14 cellular contexts compared by ENCODE assay signal in the genomic region with DNA sequence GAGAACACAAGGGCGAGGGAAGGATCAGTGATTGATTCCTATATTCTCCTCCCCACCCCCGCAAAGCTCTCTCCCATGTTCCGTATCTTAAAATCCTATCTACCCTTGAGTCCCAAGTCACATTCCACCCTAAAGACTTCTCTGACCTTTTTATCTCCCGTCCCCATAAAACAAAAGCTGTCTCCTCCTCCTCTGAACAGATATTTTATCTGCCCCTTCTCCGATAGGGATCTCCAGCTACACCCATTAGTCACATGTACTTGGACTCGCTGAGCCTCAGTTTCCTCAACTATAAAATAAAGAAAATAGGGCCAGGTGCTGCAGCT. TPM values are rescaled to one million over a fixed set of nuclear protein-coding genes. Genes with fewer than 3 reads are reported as not detected.
DNase-seq lines count a peak whose midpoint lies in the region; ATAC-seq and TF ChIP-seq lines count a peak whose summit lies in the region.
"Had no signal": no experiment of that assay in that cellular context is flagged by ENCODE, and none has a peak within 500 bp of the region (broad histone marks: within the 10 kb centered on the region; RNA-seq: fewer than 3 reads in every experiment).

No MANE protein-coding gene starts in this region.

- no peak overlapping the region for H4K8ac ChIP-seq in mesenchymal stem cell (ENCODE audit: low read length)

- intact Hi-C loops in MCF 10A (cut with micrococcal nuclease): no loop called here

- no peaks in the 10 kb centered on the region for H3K9me3 ChIP-seq in mesenchymal stem cell (ENCODE audit: control insufficient read depth, low read length)
- H3K9me3 ChIP-seq in thymus (ENCODE audit: control insufficient read depth): no peaks in the 10 kb centered on the region
- H3K9me3 ChIP-seq: colonic mucosa, SJCRH30 had no signal

- no peak overlapping the region for H3K4me3 Mint-ChIP-seq in activated T-cell treated with anti-CD3 and anti-CD28 coated beads, Interleukin-2, amount 50 U/mL, for 24 hours
- peak overlapping the region; percentile 33 for H3K4me3 Mint-ChIP-seq in MCF 10A (ENCODE audit: unreplicated experiment)

- no peak overlapping the region for H4K91ac ChIP-seq in mesenchymal stem cell (ENCODE audit: low read length)

- no peaks in the 10 kb centered on the region for H3K27me3 Mint-ChIP-seq in activated T-cell treated with anti-CD3 and anti-CD28 coated beads, Interleukin-2, amount 50 U/mL, for 24 hours
- H3K27me3 Mint-ChIP-seq in MCF 10A (ENCODE audit: insufficient read depth, unreplicated experiment): no peaks in the 10 kb centered on the region

- CTCF ChIA-PET in MCF 10A (lab: Yijun Ruan, JAX): interaction anchor here (1.7 kb wide), 1 partner anchor 25 kb away, joined by 6 read pairs; no protein-coding TSS in a partner anchor

- H2BK15ac ChIP-seq in mesenchymal stem cell (ENCODE audit: low read depth, poor library complexity, severe bottlenecking): no peak overlapping the region

- no TSS peak for BruUV-seq in MCF 10A (replicated peaks; lab: Mats Ljungman, UMichigan)

- ATAC-seq in HG03280 (IDR thresholded peaks at IDR 0.05; ENCODE audit: unreplicated experiment) (no peak), HG03432 (IDR thresholded peaks at IDR 0.05; ENCODE audit: unreplicated experiment) (no peak)

- peaks cover 27% of the 10 kb centered on the region for H3K79me1 ChIP-seq in mesenchymal stem cell (replicated peaks; ENCODE audit: low read length, poor library complexity, severe bottlenecking)

- H3K36me3 ChIP-seq in mesenchymal stem cell (ENCODE audit: control insufficient read depth in 1 of 2, insufficient read depth in 2 of 2, low read depth in 1 of 2, low read length in 2 of 2) (peaks cover 35 to 41% of the 10 kb centered on the region in 2 experiments), thymus (ENCODE audit: control insufficient read depth, insufficient read depth) (peaks cover 28% of the 10 kb centered on the region)
- H3K36me3 ChIP-seq: colonic mucosa had no signal

- H3K27ac ChIP-seq in mesenchymal stem cell (ENCODE audit: low read length, poor library complexity, severe bottlenecking) (peak overlapping the region; percentile 83), thymus (ENCODE audit: low read depth) (peak overlapping the region; percentile 4)
- H3K27ac ChIP-seq: colonic mucosa, SJCRH30 had no signal

- peak overlapping the region; percentile 76 for H2AK5ac ChIP-seq in mesenchymal stem cell (ENCODE audit: low read length, severe bottlenecking)

- H2BK12ac ChIP-seq in mesenchymal stem cell (ENCODE audit: low read length in 2 of 2): no peak overlapping the region

- H3K9ac ChIP-seq in mesenchymal stem cell (ENCODE audit: low read length): peak overlapping the region; percentile 84

- H2AFZ ChIP-seq in mesenchymal stem cell (ENCODE audit: low read depth, low read length): no peak overlapping the region

- H3K27ac Mint-ChIP-seq in activated T-cell treated with anti-CD3 and anti-CD28 coated beads, Interleukin-2, amount 50 U/mL, for 24 hours: peak overlapping the region; percentile 24
- H3K27ac Mint-ChIP-seq in MCF 10A (ENCODE audit: low read depth, unreplicated experiment): peak overlapping the region; percentile 33

- no peak overlapping the region for H2BK5ac ChIP-seq in mesenchymal stem cell (ENCODE audit: low read depth, low read length, poor library complexity, severe bottlenecking)

- POLR2A ChIA-PET in MCF 10A (lab: Yijun Ruan, JAX): interaction anchor here (0.7 to 2.0 kb wide), 6 partner anchors 12 to 215 kb away, joined by 4 to 9 read pairs (median 6); a partner anchor contains a TSS

- DNase-seq in activated T-cell treated with anti-CD3 and anti-CD28 coated beads, Interleukin-2, amount 50 U/mL, for 24 hours: no peak
- no peak for DNase-seq in activated T-cell treated with anti-CD3 and anti-CD28 coated beads, Interleukin-2, amount 50 U/mL, for 1 hour
- DNase-seq in MCF 10A (ENCODE audit: unreplicated experiment) (no peak), mesenchymal stem cell (no peak), NCI-H748 treated with DMSO at 0.1 percent for 48 hours (lab: John Stamatoyannopoulos, UW) (no peak)
- DNase-seq: activated CD4-positive, alpha-beta T cell treated with anti-CD3 and anti-CD28 coated beads for 1 hour; activated gamma-delta T cell; colonic mucosa; NCI-H526; posterior cingulate gyrus; SJCRH30 had no signal

- peaks cover 40% of the 10 kb centered on the region for H3K4me1 ChIP-seq in mesenchymal stem cell (ENCODE audit: control insufficient read depth, insufficient read depth, low read depth, low read length)
- no peaks in the 10 kb centered on the region for H3K4me1 ChIP-seq in thymus (ENCODE audit: control insufficient read depth, insufficient read depth, low read length)
- H3K4me1 ChIP-seq: SJCRH30 had no signal

- H3K4me1 Mint-ChIP-seq in activated T-cell treated with anti-CD3 and anti-CD28 coated beads, Interleukin-2, amount 50 U/mL, for 24 hours (ENCODE audit: low read depth): peaks cover 51% of the 10 kb centered on the region
- peaks cover 25% of the 10 kb centered on the region for H3K4me1 Mint-ChIP-seq in MCF 10A (ENCODE audit: insufficient read depth, unreplicated experiment)

- no peak overlapping the region for H2BK120ac ChIP-seq in mesenchymal stem cell (ENCODE audit: low read depth, low read length)

- no peaks in the 10 kb centered on the region for H3K27me3 ChIP-seq in mesenchymal stem cell (ENCODE audit: control insufficient read depth in 1 of 2, insufficient read depth in 1 of 2, low read length in 2 of 2)
- no peaks in the 10 kb centered on the region for H3K27me3 ChIP-seq in thymus (ENCODE audit: control insufficient read depth, insufficient read depth)
- H3K27me3 ChIP-seq: colonic mucosa, SJCRH30 had no signal

- WGBS in mesenchymal stem cell: 94% methylated on average over 6 of the region's 6 CpGs
- 98% methylated on average over 6 of the region's 6 CpGs for WGBS in thymus

- no peaks in the 10 kb centered on the region for H3K9me3 Mint-ChIP-seq in activated T-cell treated with anti-CD3 and anti-CD28 coated beads, Interleukin-2, amount 50 U/mL, for 24 hours
- H3K9me3 Mint-ChIP-seq in MCF 10A (ENCODE audit: unreplicated experiment): no peaks in the 10 kb centered on the region

- no peak for TF ChIP-seq CTCF in MCF 10A (IDR thresholded peaks at IDR 0.05; ENCODE audit: unreplicated experiment)

- H3K4me3 ChIP-seq in mesenchymal stem cell (ENCODE audit: insufficient read depth in 1 of 2, low read depth in 1 of 2, low read length in 2 of 2) (peak overlapping the region in 1 of 2 experiments; percentile 65), thymus (ENCODE audit: low read length) (no peak overlapping the region)
- H3K4me3 ChIP-seq: colonic mucosa, SJCRH30 had no signal

- no peak overlapping the region for H3K4ac ChIP-seq in mesenchymal stem cell (ENCODE audit: low read depth in 1 of 2, low read length in 2 of 2)

- no peak overlapping the region for H3K23ac ChIP-seq in mesenchymal stem cell (ENCODE audit: low read length in 2 of 2)

- H3K36me3 Mint-ChIP-seq in activated T-cell treated with anti-CD3 and anti-CD28 coated beads, Interleukin-2, amount 50 U/mL, for 24 hours (ENCODE audit: low read depth): peaks cover 75% of the 10 kb centered on the region
- peaks cover 25% of the 10 kb centered on the region for H3K36me3 Mint-ChIP-seq in MCF 10A (ENCODE audit: insufficient read depth, unreplicated experiment)

- no peak overlapping the region for H3K18ac ChIP-seq in mesenchymal stem cell (ENCODE audit: low read depth in 1 of 2, low read length in 2 of 2)

- H3K4me2 ChIP-seq in mesenchymal stem cell (ENCODE audit: low read length, poor library complexity, severe bottlenecking): peak overlapping the region; percentile 5

- no peak overlapping the region for H3K14ac ChIP-seq in mesenchymal stem cell (ENCODE audit: low read length in 2 of 2)

RNA-seq across cellular contexts. Expression of a gene that starts 12.8 kb away (rescaled TPM):
- total RNA-seq in MCF 10A (2022): 22.2 and 40.9 TPM in 2 replicates
- 22.6 TPM for polyA plus RNA-seq in mesenchymal stem cell (2013, experiment 1 of 2)
- 23.2 TPM for polyA plus RNA-seq in mesenchymal stem cell (2013, experiment 2 of 2)
- polyA plus RNA-seq in thymus: 42.4 TPM

RNA-seq across cellular contexts. Expression of a gene that starts 44.5 kb away (rescaled TPM):
- 10.0 and 16.7 TPM in 2 replicates for total RNA-seq in MCF 10A (2022)
- polyA plus RNA-seq in mesenchymal stem cell (2013, experiment 1 of 2): 14.8 TPM
- polyA plus RNA-seq in mesenchymal stem cell (2013, experiment 2 of 2): 12.9 TPM
- polyA plus RNA-seq in thymus: 28.0 TPM

RNA-seq across cellular contexts. Expression of a gene that starts 59.6 kb away (rescaled TPM):
- 24.4 and 32.8 TPM in 2 replicates for total RNA-seq in MCF 10A (2022)
- 9.8 TPM for polyA plus RNA-seq in mesenchymal stem cell (2013, experiment 1 of 2)
- 9.5 TPM for polyA plus RNA-seq in mesenchymal stem cell (2013, experiment 2 of 2)
- polyA plus RNA-seq in thymus: 11.5 TPM
